6 cellular contexts compared by ENCODE assay signal in genomic region chr9:7392161-7392560, GRCh38.
"Had no signal": no experiment of that assay in that cellular context is flagged by ENCODE, and none has a peak within 500 bp of the region (broad histone marks: within the 10 kb centered on the region; RNA-seq: fewer than 3 reads in every experiment).

No MANE protein-coding gene starts in this region.

- H3K9me3 Mint-ChIP-seq: IgD-negative memory B cell had no signal

- H3K27ac Mint-ChIP-seq: IgD-negative memory B cell had no signal

- H3K4me3 Mint-ChIP-seq: IgD-negative memory B cell had no signal

- DNase-seq: IMR-90, KBM-7, KG1 had no signal

- H3K4me1 Mint-ChIP-seq: IgD-negative memory B cell had no signal

- ATAC-seq: HepG2, K562 had no signal
